ENCODE assay signal across 9 cellular contexts in genomic region chr11:67713892-67714479, GRCh38. TPM values are rescaled to one million over a fixed set of nuclear protein-coding genes. Genes with fewer than 3 reads are reported as not detected.
A peak's percentile ranks its signal among the peaks of the same experiment; 100 is the strongest.
DNase-seq lines count a peak whose midpoint lies in the region; ATAC-seq, FAIRE-seq and TF ChIP-seq lines count a peak whose summit lies in the region.
"Not testable (repeated sequence)": the region's sequence is repeated elsewhere in the genome, so short reads cannot be mapped to it uniquely, and the experiment has no call there.
"Had no signal": no experiment of that assay in that cellular context is flagged by ENCODE, and none has a peak within 500 bp of the region (broad histone marks: within the 10 kb centered on the region; RNA-seq: fewer than 3 reads in every experiment).

No MANE protein-coding gene starts in this region.

- intact Hi-C loops in body of pancreas (cut with DNase I) (loop anchor here (10.0 kb wide), 1 partner anchor 49 kb away; no protein-coding TSS in a partner anchor), pancreas (cut with DNase I) (loop anchor here in 1 of 3 donors (10.0 kb wide), 1 partner anchor 49 kb away; no protein-coding TSS in a partner anchor)
- intact Hi-C loops in left cardiac atrium (cut with DNase I), result not testable (repeated sequence)

- TF ChIP-seq CTCF in GM12875 (IDR thresholded peaks at IDR 0.05; ENCODE audit: borderline replicate concordance, insufficient read depth, low read depth, low read length), result peak; percentile 15; the same call in 1 of the 2 replicates
- peak in 6 of 7 experiments; percentile 26 to 62 (median 44) for TF ChIP-seq CTCF in body of pancreas (IDR thresholded peaks at IDR 0.05)
- TF ChIP-seq CTCF in pancreas (IDR thresholded peaks at IDR 0.05), result peak in 2 of 4 donors; percentile 21 to 30

- not testable (repeated sequence) for H3K36me3 ChIP-seq in body of pancreas (replicated peaks in 1 of 2; ENCODE audit: insufficient read depth in 1 of 2, low read depth in 2 of 2); pancreas

- not testable (repeated sequence) for H3K27ac ChIP-seq in body of pancreas, pancreas

- not testable (repeated sequence) for FAIRE-seq in pancreas (lab: Jason Lieb, UNC)

- peak; percentile 15 for DNase-seq in T-helper 22 cell (ENCODE audit: low read depth)
- peak; percentile 43 for DNase-seq in activated T-cell treated with anti-CD3 and anti-CD28 coated beads for 24 hours (ENCODE audit: low read depth)
- peak; percentile 68 to 78 (median 75) for DNase-seq in body of pancreas
- peak; percentile 38 for DNase-seq in left cardiac atrium
- peak in 5 of 6 donors; percentile 38 to 81 (median 71) for DNase-seq in pancreas
- peak; percentile 32 for DNase-seq in stimulated activated CD8-positive, alpha-beta memory T cell treated with anti-CD3 and anti-CD28 coated beads, Interleukin-12 subunit alpha, Interleukin-12 subunit beta, amount 100 ng/mL, for 1 hour (ENCODE audit: low read depth)

- not testable (repeated sequence) for H3K4me3 ChIP-seq in GM12875 (ENCODE audit: low read depth, low read length); body of pancreas; pancreas

- ATAC-seq in body of pancreas, left cardiac atrium: not testable (repeated sequence)
- peak in 1 of 4 donors; percentile 32 for ATAC-seq in pancreas

- WGBS in body of pancreas, 2 donors, result 11% methylated on average over 6 of the region's 14 CpGs; no CpG with 5 or more reads in 1 of the 2 donors
- 7 to 19% methylated on average over 7 to 8 of the region's 14 CpGs for WGBS in pancreas, 2 donors

- not testable (repeated sequence) for TF ChIP-seq POLR2A in body of pancreas (IDR thresholded peaks at IDR 0.05)

- H3K9me3 ChIP-seq in body of pancreas, pancreas: not testable (repeated sequence)

- H3K27me3 ChIP-seq in body of pancreas, pancreas: not testable (repeated sequence)

- not testable (repeated sequence) for H3K4me1 ChIP-seq in body of pancreas, pancreas

RNA-seq across cellular contexts. Expression of gene ALDH3B2, which starts 39.6 kb away (rescaled TPM):
- not detected for total RNA-seq in body of pancreas
- not detected for total RNA-seq in left cardiac atrium
- total RNA-seq in pancreas, result under 1 TPM in 3 of 6 donors, not detected in 3; 0.17 to 0.50 (median 0.40) TPM
- polyA plus RNA-seq in pancreas, result under 1 TPM in 1 of 2 donors, not detected in 1; 0.28 TPM
- total RNA-seq: lung microvascular endothelial cell, Right ventricle myocardium inferior had no signal

Comparison
In these comparisons a context has a peak if more than half of its experiments do, and no peak if none do; other contexts are left out.
1. DNase-seq: peak in every context shown above with its lines; median percentile 75 in body of pancreas; 71 in pancreas; 43 in activated T-cell treated with anti-CD3 and anti-CD28 coated beads for 24 hours; 38 in left cardiac atrium; 32 in stimulated activated CD8-positive, alpha-beta memory T cell treated with anti-CD3 and anti-CD28 coated beads, Interleukin-12 subunit alpha, Interleukin-12 subunit beta, amount 100 ng/mL, for 1 hour; 15 in T-helper 22 cell.